10 cellular contexts compared by ENCODE assay signal in the genomic region with DNA sequence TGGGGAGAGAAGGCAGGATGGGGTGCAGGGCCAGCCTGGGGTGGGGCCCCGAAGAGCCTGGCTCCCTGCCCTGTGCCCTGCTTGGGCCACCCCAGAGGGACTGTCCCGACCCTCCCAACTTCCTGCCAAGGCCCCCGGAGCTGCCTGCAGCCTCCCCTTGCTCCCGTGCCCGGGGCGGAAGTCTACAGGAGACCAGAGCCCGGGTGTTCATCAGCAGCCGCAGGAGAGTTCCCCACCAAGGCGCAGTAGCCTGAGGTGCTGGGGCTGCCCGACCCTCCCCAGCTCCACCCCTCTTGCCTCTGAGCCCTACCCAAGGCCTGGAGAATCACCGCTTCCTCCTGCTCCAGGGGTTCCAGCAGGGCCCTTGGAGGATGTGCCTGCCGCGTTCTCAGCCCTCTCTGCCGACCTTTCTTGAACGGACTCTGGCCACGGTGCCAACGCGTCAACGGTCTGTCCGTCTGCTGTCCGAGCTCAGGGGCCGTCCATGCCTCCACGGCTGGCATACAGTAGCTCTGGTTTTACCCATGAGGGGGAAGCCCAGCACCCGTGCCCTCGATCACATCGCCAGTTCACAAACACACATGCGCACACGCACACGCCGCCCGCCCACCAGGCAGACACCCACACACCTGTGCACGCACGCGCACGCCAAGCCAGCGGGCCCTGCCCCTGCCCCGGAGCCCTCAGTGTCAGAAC. TPM values are rescaled to one million over a fixed set of nuclear protein-coding genes. Genes with fewer than 3 reads are reported as not detected.
DNase-seq lines count a peak whose midpoint lies in the region; ATAC-seq and TF ChIP-seq lines count a peak whose summit lies in the region.
"Had no signal": no experiment of that assay in that cellular context is flagged by ENCODE, and none has a peak within 500 bp of the region (broad histone marks: within the 10 kb centered on the region; RNA-seq: fewer than 3 reads in every experiment).

No MANE protein-coding gene starts in this region.

- ATAC-seq in T-cell (replicated peaks in 1 of 4) = peak in 3 of 4 experiments; percentile 11 to 37 (median 25)
- ATAC-seq: WTC11 had no signal

- H3K4me1 ChIP-seq in prostate gland (replicated peaks) = peaks cover 52% of the 10 kb centered on the region

- H3K27me3 ChIP-seq in prostate gland (replicated peaks; ENCODE audit: insufficient read depth) = no peaks in the 10 kb centered on the region

- H3K27ac ChIP-seq in prostate gland = peak overlapping the region; percentile 74 to 94

- TF ChIP-seq CTCF in Calu3 (IDR thresholded peaks at IDR 0.05; ENCODE audit: unreplicated experiment) = no peak
- TF ChIP-seq CTCF in glutamatergic neuron (IDR thresholded peaks at IDR 0.05; ENCODE audit: partially characterized antibody, unreplicated experiment) = no peak
- TF ChIP-seq CTCF in prostate gland (IDR thresholded peaks at IDR 0.05) = no peak

- 53% methylated on average over 37 of the region's 37 CpGs for WGBS in prostate gland

- no TSS peak for BruUV-seq in Calu3 (replicated peaks; lab: Mats Ljungman, UMichigan)

- H3K4me1 Mint-ChIP-seq in Calu3 (ENCODE audit: low read depth, unreplicated experiment) (peaks cover 7% of the 10 kb centered on the region), T-cell (peaks cover 7 to 19% (median 16%) of the 10 kb centered on the region in 3 donors), glutamatergic neuron (ENCODE audit: low read depth, unreplicated experiment) (peaks cover 11% of the 10 kb centered on the region)
- H3K4me1 Mint-ChIP-seq: WTC11 had no signal

- H3K9me3 Mint-ChIP-seq in Calu3 (ENCODE audit: low read depth, unreplicated experiment) = no peaks in the 10 kb centered on the region
- no peaks in the 10 kb centered on the region for H3K9me3 Mint-ChIP-seq in T-cell
- H3K9me3 Mint-ChIP-seq in glutamatergic neuron (ENCODE audit: unreplicated experiment) = peaks cover 12% of the 10 kb centered on the region
- H3K9me3 Mint-ChIP-seq: WTC11 had no signal

- no peak overlapping the region for H3K4me3 ChIP-seq in prostate gland

- H3K4me3 Mint-ChIP-seq in Calu3 (ENCODE audit: low read depth, unreplicated experiment) (no peak overlapping the region), T-cell (peak overlapping the region in 1 of 3 donors; percentile 6), glutamatergic neuron (ENCODE audit: unreplicated experiment) (peak overlapping the region; percentile 42)
- H3K4me3 Mint-ChIP-seq: WTC11 had no signal

- CTCF ChIA-PET in Calu3 (lab: Charles Lee) (no interaction called here), T-cell (lab: Charles Lee) (no interaction called here)

- H3K9me3 ChIP-seq in prostate gland = no peaks in the 10 kb centered on the region

- intact Hi-C loops in Calu3 (cut with micrococcal nuclease; ENCODE audit: unreplicated experiment) (no loop called here), prostate gland (cut with DNase I) (no loop called here)

- peak overlapping the region; percentile 39 for H3K27ac Mint-ChIP-seq in Calu3 (ENCODE audit: unreplicated experiment)
- peak overlapping the region in 1 of 2 donors; percentile 39 for H3K27ac Mint-ChIP-seq in T-cell
- H3K27ac Mint-ChIP-seq in glutamatergic neuron (ENCODE audit: unreplicated experiment) = peak overlapping the region; percentile 94
- H3K27ac Mint-ChIP-seq: WTC11 had no signal

- POLR2A ChIA-PET in T-cell (lab: Charles Lee) = no interaction called here

- DNase-seq in Calu3 = no peak
- DNase-seq in T-cell = no peak
- DNase-seq in glutamatergic neuron = peak; percentile 23
- no peak for DNase-seq in prostate gland (ENCODE audit: low spot score)
- DNase-seq in GM19240 (ENCODE audit: insufficient read length, low spot score) = no peak
- DNase-seq in erythroblast (lab: John Stamatoyannopoulos, UW) = no peak
- DNase-seq in germinal center (ENCODE audit: low spot score) = no peak
- no peak for DNase-seq in kidney tubule cell (ENCODE audit: low spot score)
- DNase-seq: NCI-H526 treated with DMSO at 0.1 percent for 48 hours had no signal

- H3K36me3 ChIP-seq in prostate gland = no peaks in the 10 kb centered on the region

- peaks cover 34% of the 10 kb centered on the region for H3K36me3 Mint-ChIP-seq in Calu3 (ENCODE audit: insufficient read depth, unreplicated experiment)
- H3K36me3 Mint-ChIP-seq in T-cell = no peaks in the 10 kb centered on the region
- no peaks in the 10 kb centered on the region for H3K36me3 Mint-ChIP-seq in glutamatergic neuron (ENCODE audit: unreplicated experiment)

- H3K27me3 Mint-ChIP-seq in Calu3 (ENCODE audit: unreplicated experiment) (no peaks in the 10 kb centered on the region), T-cell (no peaks in the 10 kb centered on the region), glutamatergic neuron (ENCODE audit: unreplicated experiment) (peaks cover 16% of the 10 kb centered on the region)

- TF ChIP-seq POLR2A in prostate gland (IDR thresholded peaks at IDR 0.05) (no peak), erythroblast (IDR thresholded peaks at IDR 0.05; ENCODE audit: low read length) (no peak)

RNA-seq across cellular contexts. Expression of a gene that starts 36.0 kb away (rescaled TPM):
- total RNA-seq in Calu3 (2022) (2.2 and 2.4 TPM in 2 replicates), T-cell (10 to 100 TPM; 13.6 to 39.8 (median 18.9) TPM), glutamatergic neuron (ENCODE audit: unreplicated experiment) (769 TPM), prostate gland (100 to 1,000 TPM; 107 to 134 TPM)

RNA-seq across cellular contexts. Expression of a gene that starts 40.5 kb away (rescaled TPM):
- total RNA-seq in Calu3 (2022) (115 and 130 TPM in 2 replicates), T-cell (100 to 1,000 TPM; 185 to 232 (median 207) TPM), glutamatergic neuron (ENCODE audit: unreplicated experiment) (302 TPM), prostate gland (100 to 1,000 TPM; 173 to 264 TPM)
